ENCODE assay signal across 8 cellular contexts in the genomic region with DNA sequence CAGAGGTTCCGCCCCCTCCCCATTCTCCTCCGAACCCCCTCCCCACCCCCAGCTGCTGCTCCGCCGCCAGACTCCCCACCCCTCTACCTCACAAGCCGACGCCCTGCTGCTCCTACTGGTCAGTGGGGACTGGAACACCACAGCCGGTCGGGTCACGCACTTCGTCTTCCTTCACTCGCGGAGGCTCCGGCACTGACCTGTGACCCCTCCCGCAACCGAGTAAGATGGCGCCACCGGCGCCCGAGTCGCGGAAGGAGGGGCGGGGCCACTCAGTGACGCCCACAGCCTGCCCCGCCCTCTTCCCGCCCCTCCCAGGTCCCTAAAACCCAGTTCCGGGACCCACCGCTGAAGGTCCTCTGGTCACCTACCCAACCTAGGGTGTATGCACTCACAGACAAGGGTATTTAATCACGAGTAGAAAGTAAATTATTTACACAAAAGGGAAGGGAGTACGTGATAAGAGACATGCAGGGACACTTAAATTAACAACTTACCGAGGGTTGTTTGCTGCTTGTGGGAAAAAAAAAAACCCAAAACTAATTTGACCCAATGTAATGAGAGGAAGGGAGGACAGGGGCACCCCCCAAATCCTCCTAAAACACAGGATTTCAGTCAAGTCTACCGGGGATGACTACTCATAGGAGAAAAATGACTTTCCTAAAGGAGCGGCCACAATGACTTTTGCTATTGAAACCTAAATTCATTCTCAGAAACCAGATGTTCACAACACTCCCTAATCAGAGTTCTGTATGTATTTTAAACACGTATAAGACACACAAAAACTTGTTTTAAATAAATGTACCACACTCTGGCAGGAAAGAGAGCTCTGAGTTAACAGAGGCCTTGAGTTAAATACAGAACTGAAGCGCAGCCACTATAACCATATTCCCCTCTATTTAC. TPM values are rescaled to one million over a fixed set of nuclear protein-coding genes. Genes with fewer than 3 reads are reported as not detected.
DNase-seq lines count a peak whose midpoint lies in the region; ATAC-seq and TF ChIP-seq lines count a peak whose summit lies in the region.

Gene RIT1, minus strand, starts transcription at position 194 of the 900 bp plus-strand sequence. CDS start 588 bp downstream, outside the sequence.

- peak within 1 kb of the TSS; percentile 77 for H3K9ac ChIP-seq in HUES64 (ENCODE audit: low read depth, low read length)
- peak within 1 kb of the TSS; percentile 87 for H3K9ac ChIP-seq in mucosa of stomach (ENCODE audit: low read length)

- in situ Hi-C loops in Panc1 (cut with HindIII; ENCODE audit: low pct_unique_long_range_greater_than_20kb, low sequenced_read_pairs), result no loop called here

- peak within 1 kb of the TSS; percentile 93 for H3K4me3 Mint-ChIP-seq in activated T-cell treated with anti-CD3 and anti-CD28 coated beads, Interleukin-2, amount 50 U/mL, for 4 hours

- peaks cover 66% of the 10 kb centered on the region for H3K36me3 ChIP-seq in HUES64 (ENCODE audit: insufficient read depth, low read length)
- peaks cover 38% of the 10 kb centered on the region for H3K36me3 ChIP-seq in Panc1 (ENCODE audit: control insufficient read depth, insufficient read depth, low read length)
- H3K36me3 ChIP-seq in mucosa of stomach (ENCODE audit: control insufficient read depth, insufficient read depth, low read length), result no peaks in the 10 kb centered on the region

- H3K4me1 ChIP-seq in HUES64 (ENCODE audit: insufficient read depth, low read length) (peaks cover 12% of the 10 kb centered on the region; the same call in 1 of the 2 replicates), Panc1 (ENCODE audit: control insufficient read depth, insufficient read depth, low read length) (peaks cover 15% of the 10 kb centered on the region), mucosa of stomach (ENCODE audit: control insufficient read depth, insufficient read depth, low read length) (peaks cover 23% of the 10 kb centered on the region)

- POLR2A ChIA-PET in Panc1 (lab: Charles Lee), result no interaction called here

- H3K27me3 ChIP-seq in HUES64 (ENCODE audit: insufficient read depth, low read length) (no peaks in the 10 kb centered on the region), Panc1 (ENCODE audit: control insufficient read depth, insufficient read depth, low read length) (no peaks in the 10 kb centered on the region), mucosa of stomach (ENCODE audit: control insufficient read depth, insufficient read depth, low read length) (no peaks in the 10 kb centered on the region)

- 9% methylated on average over 31 of the region's 34 CpGs for WGBS in HUES64

- intact Hi-C loops in Panc1 (cut with micrococcal nuclease; ENCODE audit: unreplicated experiment), result no loop called here

- DNase-seq in DMS 273 (lab: John Stamatoyannopoulos, UW; ENCODE audit: unreplicated experiment), result peak; percentile 94
- peak; percentile 52 for DNase-seq in Panc1 (ENCODE audit: low read depth, low spot score)
- DNase-seq in activated T-cell treated with anti-CD3 and anti-CD28 coated beads, Interleukin-2, amount 50 U/mL, for 4 hours, result peak; percentile 79
- peak; percentile 65 to 75 for DNase-seq in stimulated activated CD8-positive, alpha-beta memory T cell treated with anti-CD3 and anti-CD28 coated beads, Interleukin-7, amount 100 ng/mL, for 1 hour (ENCODE audit: low read depth in 2 of 2)

- peak; percentile 82 for ATAC-seq in GM21423 (IDR thresholded peaks at IDR 0.05; ENCODE audit: unreplicated experiment)
- ATAC-seq in Panc1, result peak; percentile 95
- peak; percentile 94 to 96 for ATAC-seq in activated T-cell treated with anti-CD3 and anti-CD28 coated beads, Interleukin-2, amount 50 U/mL, for 4 hours
- ATAC-seq in esophagus mucosa, result peak; percentile 95

- peaks cover 25% of the 10 kb centered on the region for H3K36me3 Mint-ChIP-seq in activated T-cell treated with anti-CD3 and anti-CD28 coated beads, Interleukin-2, amount 50 U/mL, for 4 hours (ENCODE audit: insufficient read depth)

- BruUV-seq in Panc1 (replicated peaks; lab: Mats Ljungman, UMichigan), result no TSS peak

- H3K4me3 ChIP-seq in HUES64 (ENCODE audit: low read length) (peak within 1 kb of the TSS; percentile 93), Panc1 (ENCODE audit: low read depth in 2 of 2, low read length in 2 of 2) (peak within 1 kb of the TSS; percentile 77 to 94), mucosa of stomach (ENCODE audit: low read length) (peak within 1 kb of the TSS; percentile 68)

- no peaks in the 10 kb centered on the region for H3K9me3 Mint-ChIP-seq in activated T-cell treated with anti-CD3 and anti-CD28 coated beads, Interleukin-2, amount 50 U/mL, for 4 hours

- TF ChIP-seq CTCF in Panc1 (IDR thresholded peaks at IDR 0.05), result no peak

- H3K27me3 Mint-ChIP-seq in activated T-cell treated with anti-CD3 and anti-CD28 coated beads, Interleukin-2, amount 50 U/mL, for 4 hours (ENCODE audit: low read depth), result no peaks in the 10 kb centered on the region

- H3K27ac ChIP-seq in HUES64 (ENCODE audit: low read depth, low read length) (peak within 1 kb of the TSS; percentile 54), Panc1 (ENCODE audit: low read length) (peak within 1 kb of the TSS; percentile 95)

- CTCF ChIA-PET in Panc1 (lab: Charles Lee), result interaction anchor here (0.6 to 0.7 kb wide), 2 partner anchors 9 to 104 kb away, joined by 3 read pairs; no protein-coding TSS in a partner anchor

- peaks cover 24% of the 10 kb centered on the region for H3K4me1 Mint-ChIP-seq in activated T-cell treated with anti-CD3 and anti-CD28 coated beads, Interleukin-2, amount 50 U/mL, for 4 hours (ENCODE audit: low read depth)

- H3K9me3 ChIP-seq in HUES64 (ENCODE audit: insufficient read depth, low read depth, low read length), result no peaks in the 10 kb centered on the region
- H3K9me3 ChIP-seq in Panc1 (ENCODE audit: control insufficient read depth, insufficient read depth, low read depth, low read length), result no peaks in the 10 kb centered on the region
- H3K9me3 ChIP-seq in mucosa of stomach (ENCODE audit: control insufficient read depth, low read length), result no peaks in the 10 kb centered on the region

RNA-seq across cellular contexts. Expression of gene RIT1, which starts in this region (rescaled TPM):
- 15.1 TPM for polyA plus RNA-seq in HUES64 (2013, experiment 1 of 2)
- 18.1 TPM for polyA plus RNA-seq in HUES64 (2013, experiment 2 of 2)
- total RNA-seq in Panc1 (2021; ENCODE audit: unreplicated experiment), result 28.1 TPM
- 26.5 TPM for polyA plus RNA-seq in Panc1 (2012; ENCODE audit: insufficient read length)
- total RNA-seq in activated T-cell treated with anti-CD3 and anti-CD28 coated beads, Interleukin-2, amount 50 U/mL, for 4 hours, result 10 to 100 TPM; 15.6 to 25.0 (median 17.9) TPM
- total RNA-seq in esophagus mucosa, result 35.7 TPM

Comparison
In these comparisons a context has a peak if more than half of its experiments do, and no peak if none do; other contexts are left out.
1. Peak in every context shown above with its lines: DNase-seq, ATAC-seq, H3K4me3 ChIP-seq and H3K27ac ChIP-seq.